8 cellular contexts compared by ENCODE assay signal in genomic region chr12:12718382-12718761, GRCh38. TPM values are rescaled to one million over a fixed set of nuclear protein-coding genes. Genes with fewer than 3 reads are reported as not detected.
DNase-seq lines count a peak whose midpoint lies in the region; ATAC-seq and TF ChIP-seq lines count a peak whose summit lies in the region.

No MANE protein-coding gene starts in this region.

- no TSS peak for BruUV-seq in PC-3 (replicated peaks; lab: Mats Ljungman, UMichigan)

- H3K27ac ChIP-seq in PC-3 (ENCODE audit: low read length) (peak overlapping the region; percentile 97), parathyroid adenoma (peak overlapping the region; percentile 97)

- TF ChIP-seq CTCF in GM06990 (IDR thresholded peaks at IDR 0.05; ENCODE audit: insufficient read depth, low read length, poor library complexity, severe bottlenecking) (no peak), PC-3 (conservative IDR thresholded peaks at IDR 0.05; ENCODE audit: low read depth, low read length) (no peak), epithelial cell of esophagus (IDR thresholded peaks at IDR 0.05; ENCODE audit: insufficient read depth, low read depth, low read length, missing control alignments) (no peak), parathyroid adenoma (IDR thresholded peaks at IDR 0.05) (no peak)

- CTCF ChIA-PET in PC-3 (lab: Charles Lee) = no interaction called here

- H3K9ac ChIP-seq in PC-3 (ENCODE audit: low read length) = peak overlapping the region; percentile 99
- peak overlapping the region; percentile 85 for H3K9ac ChIP-seq in parathyroid adenoma

- peak overlapping the region; percentile 88 for H3K4me2 ChIP-seq in PC-3 (ENCODE audit: low read length)
- H3K4me2 ChIP-seq in parathyroid adenoma (ENCODE audit: low read length) = peak overlapping the region; percentile 93

- DNase-seq in GM06990 (ENCODE audit: extremely low read depth, insufficient read length) (no peak), PC-3 (no peak), epithelial cell of esophagus (ENCODE audit: low read depth) (no peak), NCI-H226 (no peak), foreskin melanocyte (no peak)

- no peaks in the 10 kb centered on the region for H3K9me2 ChIP-seq in PC-3 (replicated peaks; ENCODE audit: low read length)

- H3K4me3 ChIP-seq in GM06990 (replicated peaks; ENCODE audit: low read depth, low read length) (peak overlapping the region; percentile 97), PC-3 (ENCODE audit: low read length) (peak overlapping the region; percentile 94), epithelial cell of esophagus (ENCODE audit: low read length) (peak overlapping the region; percentile 98), parathyroid adenoma (ENCODE audit: low read depth, low read length) (peak overlapping the region; percentile 99)

- peaks cover 72% of the 10 kb centered on the region for H3K79me2 ChIP-seq in PC-3 (ENCODE audit: low read length)
- peaks cover 24% of the 10 kb centered on the region for H3K79me2 ChIP-seq in parathyroid adenoma

- H3K9me3 ChIP-seq in PC-3 (ENCODE audit: low read length) = no peaks in the 10 kb centered on the region
- no peaks in the 10 kb centered on the region for H3K9me3 ChIP-seq in parathyroid adenoma (ENCODE audit: control insufficient read depth, low read length)

- H3K36me3 ChIP-seq in GM06990 (ENCODE audit: control insufficient read depth, insufficient read depth, low read length) (no peaks in the 10 kb centered on the region; the same call in none of the 2 replicates), PC-3 (ENCODE audit: low read depth, low read length) (peaks cover 21% of the 10 kb centered on the region), parathyroid adenoma (ENCODE audit: control insufficient read depth, insufficient read depth, low read length) (no peaks in the 10 kb centered on the region)

- peaks cover 9% of the 10 kb centered on the region; the same call in 1 of the 2 replicates for H4K20me1 ChIP-seq in PC-3 (ENCODE audit: low read length)

- intact Hi-C loops in PC-3 (cut with micrococcal nuclease) = no loop called here

- no peak overlapping the region for H2AFZ ChIP-seq in PC-3 (ENCODE audit: low read length)
- no peak overlapping the region for H2AFZ ChIP-seq in parathyroid adenoma

- H3K27me3 ChIP-seq in GM06990 (replicated peaks; ENCODE audit: control insufficient read depth, insufficient read depth, low read length) (no peaks in the 10 kb centered on the region), PC-3 (ENCODE audit: low read length) (no peaks in the 10 kb centered on the region), parathyroid adenoma (ENCODE audit: control insufficient read depth, insufficient read depth, low read length) (no peaks in the 10 kb centered on the region)

- POLR2A ChIA-PET in PC-3 (lab: Charles Lee; ENCODE audit: unreplicated experiment) = interaction anchor here (0.5 kb wide), 1 partner anchor 119 kb away, joined by 5 read pairs; no protein-coding TSS in a partner anchor

- H3K4me1 ChIP-seq in PC-3 (ENCODE audit: insufficient read depth, low read length) (peaks cover 54% of the 10 kb centered on the region), parathyroid adenoma (peaks cover 29% of the 10 kb centered on the region)

- ATAC-seq in PC-3 (no peak), HG03520 (IDR thresholded peaks at IDR 0.05; ENCODE audit: unreplicated experiment) (no peak), HG02884 (IDR thresholded peaks at IDR 0.05; ENCODE audit: unreplicated experiment) (no peak)

- peaks cover 5% of the 10 kb centered on the region for H3F3A ChIP-seq in PC-3 (ENCODE audit: low read length, unreplicated experiment)

RNA-seq across cellular contexts. Expression of gene CDKN1B, which starts 1.2 kb away (rescaled TPM):
- total RNA-seq in PC-3 (2014; rRNA removed) = 29.2 and 37.2 TPM in 2 replicates

RNA-seq across cellular contexts. Expression of gene GPR19, which starts 22.4 kb away (rescaled TPM):
- 0.52 and 2.1 TPM in 2 replicates for total RNA-seq in PC-3 (2014; rRNA removed)
